26 cellular contexts compared by ENCODE assay signal in the genomic region with DNA sequence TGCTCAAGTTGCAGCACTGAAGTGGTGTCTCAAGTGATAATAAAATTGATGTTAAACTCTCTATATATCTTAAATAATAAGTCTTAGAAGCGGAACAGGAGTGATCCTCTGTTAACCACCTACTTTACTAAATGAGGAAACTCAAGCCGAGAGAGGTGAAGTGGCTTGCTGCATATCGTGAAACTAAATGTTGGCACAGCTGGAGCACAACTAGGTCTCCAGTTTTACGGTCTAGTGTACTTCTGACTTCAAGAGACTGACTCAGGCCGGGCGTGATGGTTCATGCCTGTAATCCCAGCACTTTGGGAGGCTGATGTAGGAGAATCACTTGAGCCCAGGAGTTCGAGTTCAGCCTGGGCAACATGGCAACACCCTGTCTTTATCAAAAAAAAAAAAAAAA. TPM values are rescaled to one million over a fixed set of nuclear protein-coding genes. Genes with fewer than 3 reads are reported as not detected.
DNase-seq lines count a peak whose midpoint lies in the region; ATAC-seq and TF ChIP-seq lines count a peak whose summit lies in the region.
"Had no signal": no experiment of that assay in that cellular context is flagged by ENCODE, and none has a peak within 500 bp of the region (broad histone marks: within the 10 kb centered on the region; RNA-seq: fewer than 3 reads in every experiment).

No MANE protein-coding gene starts in this region.

- H3K27ac ChIP-seq in upper lobe of right lung: no peak overlapping the region
- H3K27ac ChIP-seq: adrenal gland, left ventricle myocardium inferior, testis, uterus had no signal

- H3K27me3 ChIP-seq in upper lobe of right lung: no peaks in the 10 kb centered on the region
- H3K27me3 ChIP-seq: MG63, testis, uterus had no signal

- H3K4me3 ChIP-seq in upper lobe of right lung: no peak overlapping the region
- H3K4me3 ChIP-seq: adrenal gland, left ventricle myocardium inferior, MG63, testis, uterus had no signal

- intact Hi-C loops in upper lobe of right lung (cut with DNase I): no loop called here

- TF ChIP-seq CTCF in upper lobe of right lung (IDR thresholded peaks at IDR 0.05): no peak

- peak; percentile 26 for DNase-seq in NCI-H2196 (lab: John Stamatoyannopoulos, UW; ENCODE audit: unreplicated experiment)
- no peak for DNase-seq in NCI-H2196 treated with DMSO at 0.1 percent for 48 hours (lab: John Stamatoyannopoulos, UW; ENCODE audit: unreplicated experiment)
- peak; percentile 52 for DNase-seq in NCI-H128 (lab: John Stamatoyannopoulos, UW; ENCODE audit: unreplicated experiment)
- peak; percentile 77 to 94 for DNase-seq in NCI-H524 (lab: John Stamatoyannopoulos, UW)
- DNase-seq in upper lobe of right lung: peak; percentile 62
- DNase-seq in GM19240 (ENCODE audit: insufficient read length, low spot score): no peak
- no peak for DNase-seq in hypothalamus (lab: John Stamatoyannopoulos, UW)
- DNase-seq: activated CD4-positive, alpha-beta T cell treated with anti-CD3 and anti-CD28 coated beads, Interleukin-2, amount 50 U/mL, for 48 hours; activated naive CD4-positive, alpha-beta T cell treated with anti-CD3 and anti-CD28 coated beads for 36 hours; adrenal gland; CD8-positive, alpha-beta memory T cell; GF-D8; KBM-7; left ventricle myocardium inferior; MG63; naive thymus-derived CD8-positive, alpha-beta T cell; NCI-H1930; NCI-H748 treated with DMSO at 0.1 percent for 48 hours; nucleus accumbens; RPMI8226; stimulated activated naive CD8-positive, alpha-beta T cell treated with anti-CD3 and anti-CD28 coated beads, Interleukin-15, Interleukin-2, amounts not matched to agents 100 U/mL and 50 U/mL, for 24 hours; testis; uterus had no signal

- ATAC-seq in upper lobe of right lung (peak; percentile 92), GM18517 (IDR thresholded peaks at IDR 0.05; ENCODE audit: unreplicated experiment) (no peak)
- ATAC-seq: activated CD4-positive, CD25-positive, alpha-beta regulatory T cell treated with anti-CD3 and anti-CD28 coated beads, Interleukin-2, amount 50 U/mL, for 24 hours; naive thymus-derived CD8-positive, alpha-beta T cell; stimulated activated naive CD8-positive, alpha-beta T cell treated with anti-CD3 and anti-CD28 coated beads, Interleukin-15, Interleukin-2, amounts not matched to agents 100 U/mL and 50 U/mL, for 24 hours had no signal

- H3K36me3 ChIP-seq in upper lobe of right lung: no peaks in the 10 kb centered on the region
- H3K36me3 ChIP-seq: adrenal gland, left ventricle myocardium inferior, MG63, uterus had no signal

- H3K4me1 ChIP-seq in upper lobe of right lung: no peaks in the 10 kb centered on the region
- H3K4me1 ChIP-seq: adrenal gland, left ventricle myocardium inferior, testis, uterus had no signal

- H3K9me3 ChIP-seq in upper lobe of right lung: no peaks in the 10 kb centered on the region
- H3K9me3 ChIP-seq: adrenal gland, left ventricle myocardium inferior, MG63, testis, uterus had no signal

RNA-seq across cellular contexts. Expression of gene PLS3, which starts 35.5 kb away (rescaled TPM):
- total RNA-seq in upper lobe of right lung: 212 TPM
- total RNA-seq: B cell; naive thymus-derived CD8-positive, alpha-beta T cell had no signal

Comparison
In these comparisons a context has a peak if more than half of its experiments do, and no peak if none do; other contexts are left out.
1. DNase-seq: peak in NCI-H2196 (single experiment), NCI-H128 (single experiment), NCI-H524 (2 of 2) and upper lobe of right lung (single experiment); none in NCI-H2196 treated with DMSO at 0.1 percent for 48 hours (single experiment), GM19240 (single experiment) and hypothalamus (0 of 51).